In genomic region chr16:5323284-5323683, GRCh38 we compare ENCODE assay signal across 21 cellular contexts.
"Had no signal": no experiment of that assay in that cellular context is flagged by ENCODE, and none has a peak within 500 bp of the region (broad histone marks: within the 10 kb centered on the region; RNA-seq: fewer than 3 reads in every experiment).

No MANE protein-coding gene starts in this region.

- H3K4me1 Mint-ChIP-seq: activated B cell treated with CpG ODN at 0.5 μM for 24 hours; activated naive CD8-positive, alpha-beta T cell treated with anti-CD3 and anti-CD28 coated beads, Interleukin-2, amount 10 ng/mL, durations not matched to agents 7 days and 5 days; nephron; T-cell had no signal

- H3K36me3 ChIP-seq: prostate gland, right atrium auricular region, tibial artery had no signal

- H3K4me3 Mint-ChIP-seq: activated B cell treated with CpG ODN at 0.5 μM for 24 hours; activated CD4-positive, alpha-beta memory T cell treated with anti-CD3 and anti-CD28 coated beads for 36 hours; activated naive CD8-positive, alpha-beta T cell treated with anti-CD3 and anti-CD28 coated beads, Interleukin-2, amount 10 ng/mL, durations not matched to agents 7 days and 5 days; brain; nephron; T-cell had no signal

- ATAC-seq: left lobe of liver; stimulated activated naive CD8-positive, alpha-beta T cell treated with anti-CD3 and anti-CD28 coated beads, Interleukin-15, Interleukin-2, amounts not matched to agents 100 U/mL and 50 U/mL, for 24 hours; T-cell had no signal

- H3K27ac Mint-ChIP-seq: activated B cell treated with CpG ODN at 0.5 μM for 24 hours; activated CD4-positive, alpha-beta memory T cell treated with anti-CD3 and anti-CD28 coated beads for 36 hours; activated naive CD8-positive, alpha-beta T cell treated with anti-CD3 and anti-CD28 coated beads, Interleukin-2, amount 10 ng/mL, durations not matched to agents 7 days and 5 days; nephron; T-cell had no signal

- H3K27me3 ChIP-seq: right atrium auricular region, tibial artery had no signal

- H3K9me3 Mint-ChIP-seq: activated CD4-positive, alpha-beta memory T cell treated with anti-CD3 and anti-CD28 coated beads for 36 hours; activated naive CD8-positive, alpha-beta T cell treated with anti-CD3 and anti-CD28 coated beads, Interleukin-2, amount 10 ng/mL, durations not matched to agents 7 days and 5 days had no signal

- DNase-seq: activated B cell treated with CpG ODN at 0.5 μM for 24 hours; activated CD4-positive, alpha-beta memory T cell treated with anti-CD3 and anti-CD28 coated beads for 36 hours; activated CD4-positive, alpha-beta T cell treated with anti-CD3 and anti-CD28 coated beads for 4 hours; activated naive CD8-positive, alpha-beta T cell treated with anti-CD3 and anti-CD28 coated beads, Interleukin-2, amount 10 ng/mL, durations not matched to agents 7 days and 5 days; activated T-cell treated with anti-CD3 and anti-CD28 coated beads for 4 hours; caudate nucleus; foreskin melanocyte; glutamatergic neuron; midbrain; stimulated activated CD4-positive, alpha-beta T cell treated with anti-CD3 and anti-CD28 coated beads, Interleukin-12 subunit alpha, Interleukin-12 subunit beta, amount 100 ng/mL, for 4 hours; stimulated activated CD4-positive, alpha-beta T cell treated with anti-CD3 and anti-CD28 coated beads, Interleukin-1b, Interleukin-23, amount 100 ng/mL, for 48 hours; stimulated activated CD8-positive, alpha-beta memory T cell treated with anti-CD3 and anti-CD28 coated beads, Interleukin-4, amount 100 ng/mL, for 48 hours; stimulated activated naive CD8-positive, alpha-beta T cell treated with anti-CD3 and anti-CD28 coated beads, Interleukin-15, Interleukin-2, amounts not matched to agents 100 U/mL and 50 U/mL, for 24 hours; substantia nigra; T-cell; tibial artery had no signal

- H3K27ac ChIP-seq: prostate gland, right atrium auricular region, tibial artery had no signal

- H3K27me3 Mint-ChIP-seq: activated B cell treated with CpG ODN at 0.5 μM for 24 hours; activated CD4-positive, alpha-beta memory T cell treated with anti-CD3 and anti-CD28 coated beads for 36 hours; activated naive CD8-positive, alpha-beta T cell treated with anti-CD3 and anti-CD28 coated beads, Interleukin-2, amount 10 ng/mL, durations not matched to agents 7 days and 5 days had no signal

- H3K36me3 Mint-ChIP-seq: activated CD4-positive, alpha-beta memory T cell treated with anti-CD3 and anti-CD28 coated beads for 36 hours; activated naive CD8-positive, alpha-beta T cell treated with anti-CD3 and anti-CD28 coated beads, Interleukin-2, amount 10 ng/mL, durations not matched to agents 7 days and 5 days; brain; T-cell had no signal

- H3K4me1 ChIP-seq: prostate gland, right atrium auricular region, tibial artery had no signal

- H3K4me3 ChIP-seq: prostate gland, right atrium auricular region, tibial artery had no signal
